20 cellular contexts compared by ENCODE assay signal in genomic region chr1:205699416-205699815, GRCh38. TPM values are rescaled to one million over a fixed set of nuclear protein-coding genes. Genes with fewer than 3 reads are reported as not detected.
A peak's percentile ranks its signal among the peaks of the same experiment; 100 is the strongest.
DNase-seq lines count a peak whose midpoint lies in the region; ATAC-seq, FAIRE-seq and TF ChIP-seq lines count a peak whose summit lies in the region.
"Had no signal": no experiment of that assay in that cellular context is flagged by ENCODE, and none has a peak within 500 bp of the region (broad histone marks: within the 10 kb centered on the region; RNA-seq: fewer than 3 reads in every experiment).

No MANE protein-coding gene starts in this region.

- no peak overlapping the region for H3K4me3 ChIP-seq in astrocyte (ENCODE audit: insufficient read depth, low read depth, low read length)
- H3K4me3 ChIP-seq in right lobe of liver, result no peak overlapping the region
- no peak overlapping the region for H3K4me3 ChIP-seq in SJCRH30
- H3K4me3 ChIP-seq: A549, GM12878, GM23248, K562 had no signal

- no peak overlapping the region for H3K9ac ChIP-seq in astrocyte (ENCODE audit: low read length)
- H3K9ac ChIP-seq: GM23248 had no signal

- H3K4me1 Mint-ChIP-seq in astrocyte (ENCODE audit: low read depth, unreplicated experiment), result peaks cover 12% of the 10 kb centered on the region
- H3K4me1 Mint-ChIP-seq: CD4-positive, alpha-beta memory T cell had no signal

- no peaks in the 10 kb centered on the region for H3K79me2 ChIP-seq in astrocyte (ENCODE audit: insufficient read depth, low read length)

- intact Hi-C loops in right lobe of liver (cut with DNase I), result no loop called here

- FAIRE-seq in astrocyte (lab: Jason Lieb, UNC), result no peak
- FAIRE-seq: A549, GM19239, H54, K562 had no signal

- TF ChIP-seq POLR2A in right lobe of liver (IDR thresholded peaks at IDR 0.05), result no peak

- H3K27ac ChIP-seq in C4-2B (peak overlapping the region; percentile 100), astrocyte (ENCODE audit: low read depth, low read length) (no peak overlapping the region), right lobe of liver (peak overlapping the region in 1 of 3 donors; percentile 40), SJCRH30 (no peak overlapping the region)
- H3K27ac ChIP-seq: A549, GM23248, HL-60 had no signal

- peaks cover 2% of the 10 kb centered on the region for H3K9me3 Mint-ChIP-seq in astrocyte (ENCODE audit: unreplicated experiment)
- H3K9me3 Mint-ChIP-seq: CD4-positive, alpha-beta memory T cell had no signal

- peak in 3 of 4 donors; percentile 44 to 61 (median 57) for ATAC-seq in right lobe of liver
- no peak for ATAC-seq in GM21576 (IDR thresholded peaks at IDR 0.05; ENCODE audit: unreplicated experiment)
- no peak for ATAC-seq in GM18502 (IDR thresholded peaks at IDR 0.05; ENCODE audit: poor library complexity, unreplicated experiment)
- ATAC-seq: A549, GM12878, K562 had no signal

- peaks cover 6% of the 10 kb centered on the region for H3K4me1 ChIP-seq in astrocyte (ENCODE audit: insufficient read depth, low read length)
- peaks cover 0 to 64% (median 12%) of the 10 kb centered on the region in 4 donors for H3K4me1 ChIP-seq in right lobe of liver
- H3K4me1 ChIP-seq in SJCRH30, result peaks cover 10% of the 10 kb centered on the region
- H3K4me1 ChIP-seq: A549 had no signal

- no peaks in the 10 kb centered on the region for H3K36me3 ChIP-seq in astrocyte (ENCODE audit: insufficient read depth, low read length)
- no peaks in the 10 kb centered on the region for H3K36me3 ChIP-seq in right lobe of liver
- H3K36me3 ChIP-seq in SJCRH30, result no peaks in the 10 kb centered on the region

- H4K20me1 ChIP-seq in astrocyte (ENCODE audit: insufficient read depth, low read length), result no peaks in the 10 kb centered on the region

- peaks cover 12% of the 10 kb centered on the region for H3K36me3 Mint-ChIP-seq in astrocyte (ENCODE audit: low read depth, unreplicated experiment)

- DNase-seq in astrocyte (ENCODE audit: low read depth), result no peak
- DNase-seq in right lobe of liver, result no peak
- DNase-seq in SJCRH30, result no peak
- DNase-seq: AML-193; CD4-positive, alpha-beta memory T cell; DND-41; EL; GM23248; HCEC 1CT; IMR-90 had no signal

- no peak overlapping the region for H3K27ac Mint-ChIP-seq in astrocyte (ENCODE audit: unreplicated experiment)
- H3K27ac Mint-ChIP-seq: CD14-positive monocyte had no signal

- TF ChIP-seq CTCF in C4-2B (conservative IDR thresholded peaks at IDR 0.05) (no peak), astrocyte (IDR thresholded peaks at IDR 0.05; ENCODE audit: insufficient read depth, low read depth, low read length) (no peak), right lobe of liver (IDR thresholded peaks at IDR 0.05) (no peak)

- no peaks in the 10 kb centered on the region for H3K27me3 Mint-ChIP-seq in astrocyte (ENCODE audit: low read depth, unreplicated experiment)

- no peaks in the 10 kb centered on the region for H3K27me3 ChIP-seq in astrocyte (ENCODE audit: insufficient read depth, low read length)
- H3K27me3 ChIP-seq in right lobe of liver, result no peaks in the 10 kb centered on the region
- peaks cover 3% of the 10 kb centered on the region; the same call in 1 of the 2 replicates for H3K27me3 ChIP-seq in SJCRH30

- no peak overlapping the region for H2AFZ ChIP-seq in astrocyte (ENCODE audit: low read depth, low read length)
- H2AFZ ChIP-seq: GM23248 had no signal

- H3K9me3 ChIP-seq in astrocyte (ENCODE audit: insufficient read depth, low read depth, low read length) (no peaks in the 10 kb centered on the region), right lobe of liver (no peaks in the 10 kb centered on the region), SJCRH30 (replicated peaks) (no peaks in the 10 kb centered on the region)
- H3K9me3 ChIP-seq: A549 had no signal

- H3K4me3 Mint-ChIP-seq in astrocyte (ENCODE audit: unreplicated experiment), result peak overlapping the region; percentile 34
- H3K4me3 Mint-ChIP-seq: CD14-positive monocyte; CD4-positive, alpha-beta memory T cell had no signal

- no peak overlapping the region for H3K4me2 ChIP-seq in astrocyte (ENCODE audit: low read length)
- H3K4me2 ChIP-seq: A549 had no signal

- 55% methylated on average over 3 of the region's 4 CpGs for WGBS in right lobe of liver (ENCODE audit: insufficient coverage, low coverage, low lambda C conversion rate, missing lambda C conversion rate)

RNA-seq across cellular contexts. Expression of gene SLC45A3, which starts 19.1 kb away (rescaled TPM):
- total RNA-seq in astrocyte (6.8 and 7.1 TPM in 2 replicates), right lobe of liver (10 to 100 TPM in 2 of 6 experiments, 1 to 10 TPM in 4; 6.9 to 27.0 (median 7.9) TPM)
- 11.7 and 11.8 TPM in 2 replicates for total RNA-seq in SJCRH30 (2014; rRNA removed; shearing (Covaris generic))

RNA-seq across cellular contexts. Expression of gene NUCKS1, which starts 50.6 kb away (rescaled TPM):
- total RNA-seq in astrocyte (156 and 169 TPM in 2 replicates), right lobe of liver (10 to 100 TPM; 32.8 to 91.1 (median 68.6) TPM)
- 363 and 379 TPM in 2 replicates for total RNA-seq in SJCRH30 (2014; rRNA removed; shearing (Covaris generic))

Comparison
In these comparisons a context has a peak if more than half of its experiments do, and no peak if none do; other contexts are left out.
1. ATAC-seq: peak in right lobe of liver (3 of 4); none in GM21576 (single experiment) and GM18502 (single experiment).